11 cellular contexts compared by ENCODE assay signal in the genomic region with DNA sequence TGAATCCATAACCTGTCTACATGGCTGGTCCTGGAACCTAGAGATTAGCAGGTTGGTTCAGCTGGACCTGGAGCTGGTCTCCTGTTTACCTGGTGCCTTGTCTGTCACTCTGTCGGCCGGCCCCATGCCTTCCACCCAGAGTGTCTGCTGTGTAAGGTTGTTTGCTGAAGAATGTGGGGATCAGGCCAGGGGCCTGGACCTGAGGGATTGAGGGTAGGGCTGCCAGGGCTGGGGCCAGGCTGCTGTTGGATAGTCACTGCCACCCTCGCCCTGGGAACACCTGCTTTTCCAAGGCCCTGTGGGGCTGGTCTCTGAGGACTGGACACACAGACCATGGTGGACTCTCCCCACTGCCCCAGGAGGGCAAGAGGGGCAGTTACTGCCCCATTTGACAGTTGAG. TPM values are rescaled to one million over a fixed set of nuclear protein-coding genes. Genes with fewer than 3 reads are reported as not detected.
DNase-seq lines count a peak whose midpoint lies in the region; ATAC-seq and TF ChIP-seq lines count a peak whose summit lies in the region.
"Had no signal": no experiment of that assay in that cellular context is flagged by ENCODE, and none has a peak within 500 bp of the region (broad histone marks: within the 10 kb centered on the region; RNA-seq: fewer than 3 reads in every experiment).

No MANE protein-coding gene starts in this region.

- DNase-seq in left ventricle myocardium inferior: no peak
- no peak for DNase-seq in Right ventricle myocardium inferior (ENCODE audit: missing footprints)
- DNase-seq in dorsolateral prefrontal cortex: no peak
- no peak for DNase-seq in naive B cell
- no peak for DNase-seq in vagina (ENCODE audit: extremely low spot score in 2 of 2)
- DNase-seq in stimulated activated CD4-positive, alpha-beta T cell treated with anti-CD3 and anti-CD28 coated beads, Interleukin-2, amount 100 ng/mL, for 48 hours: no peak
- DNase-seq in stimulated activated naive CD4-positive, alpha-beta T cell (lab: John Stamatoyannopoulos, UW): no peak
- no peak for DNase-seq in OCI-M2 (lab: John Stamatoyannopoulos, UW; ENCODE audit: unreplicated experiment)
- DNase-seq: NCI-H748 treated with DMSO at 0.1 percent for 48 hours, T-helper 9 cell had no signal

- H3K27me3 ChIP-seq in left ventricle myocardium inferior (ENCODE audit: low read depth) (no peaks in the 10 kb centered on the region), dorsolateral prefrontal cortex (no peaks in the 10 kb centered on the region), vagina (no peaks in the 10 kb centered on the region)

- no peak for TF ChIP-seq CTCF in left ventricle myocardium inferior (IDR thresholded peaks at IDR 0.05; ENCODE audit: borderline replicate concordance)
- TF ChIP-seq CTCF in dorsolateral prefrontal cortex (IDR thresholded peaks at IDR 0.05 in 54 of 56, conservative IDR thresholded peaks at IDR 0.05 in 2 of 56; ENCODE audit: low read depth in 1 of 56, partially characterized antibody in 56 of 56): no peak
- TF ChIP-seq CTCF in vagina (IDR thresholded peaks at IDR 0.05): no peak

- H3K9me3 Mint-ChIP-seq in naive B cell: no peaks in the 10 kb centered on the region

- no peaks in the 10 kb centered on the region for H3K36me3 Mint-ChIP-seq in naive B cell

- peaks cover 11 to 21% (median 14%) of the 10 kb centered on the region in 3 donors for H3K4me1 Mint-ChIP-seq in naive B cell

- peaks cover 13 to 59% (median 29%) of the 10 kb centered on the region in 3 donors for H3K27me3 Mint-ChIP-seq in naive B cell

- ATAC-seq in Right ventricle myocardium inferior (no peak), naive B cell (ENCODE audit: low read depth in 2 of 2) (no peak)
- ATAC-seq: sciatic nerve had no signal

- H3K4me1 ChIP-seq in left ventricle myocardium inferior: peaks cover 80% of the 10 kb centered on the region
- peaks cover 84% of the 10 kb centered on the region for H3K4me1 ChIP-seq in vagina

- intact Hi-C loops in left ventricle myocardium inferior (cut with micrococcal nuclease): loop anchor here (10.0 kb wide), 1 partner anchor 117 kb away; a partner anchor contains a TSS
- intact Hi-C loops in Right ventricle myocardium inferior (cut with DNase I): no loop called here
- intact Hi-C loops in dorsolateral prefrontal cortex (cut with DNase I): no loop called here
- intact Hi-C loops in vagina (cut with DNase I): no loop called here

- peak overlapping the region in 7 of 8 donors; percentile 24 to 88 (median 82) for H3K4me3 Mint-ChIP-seq in naive B cell

- TF ChIP-seq POLR2A in vagina (IDR thresholded peaks at IDR 0.05): no peak

- H3K9me3 ChIP-seq in left ventricle myocardium inferior (replicated peaks) (no peaks in the 10 kb centered on the region), vagina (no peaks in the 10 kb centered on the region)

- H3K27ac ChIP-seq in left ventricle myocardium inferior (replicated peaks): peak overlapping the region; percentile 98
- H3K27ac ChIP-seq in dorsolateral prefrontal cortex: peak overlapping the region in 27 of 59 donors; percentile 1 to 74 (median 50)
- H3K27ac ChIP-seq in vagina: peak overlapping the region; percentile 52

- H3K27ac Mint-ChIP-seq in naive B cell: peak overlapping the region in 2 of 6 donors; percentile 24 to 47

- H3K4me3 ChIP-seq in left ventricle myocardium inferior (peak overlapping the region; percentile 91), dorsolateral prefrontal cortex (peak overlapping the region in 50 of 59 donors; percentile 3 to 84 (median 67)), vagina (peak overlapping the region; percentile 67 to 81)

- H3K36me3 ChIP-seq in left ventricle myocardium inferior (peaks cover 12% of the 10 kb centered on the region), vagina (no peaks in the 10 kb centered on the region)

RNA-seq across cellular contexts. Expression of a gene that starts 1.4 kb away (rescaled TPM):
- total RNA-seq in left ventricle myocardium inferior: 221 TPM
- total RNA-seq in Right ventricle myocardium inferior: 292 TPM
- total RNA-seq in dorsolateral prefrontal cortex: 100 to 1,000 TPM in 28 of 120 experiments, 10 to 100 TPM in 92; 46.4 to 200 (median 84.6) TPM
- polyA plus RNA-seq in naive B cell (ENCODE audit: low read depth in 6 of 6): not detected
- total RNA-seq in vagina: 44.7 TPM

RNA-seq across cellular contexts. Expression of a gene that starts 8.6 kb away (rescaled TPM):
- total RNA-seq in left ventricle myocardium inferior: not detected
- not detected for total RNA-seq in Right ventricle myocardium inferior
- total RNA-seq in dorsolateral prefrontal cortex: 1 to 10 TPM in 45 of 120 experiments, under 1 TPM in 23, not detected in 52; 0.43 to 4.3 (median 1.1) TPM
- polyA plus RNA-seq in naive B cell (ENCODE audit: low read depth in 6 of 6): not detected
- total RNA-seq in vagina: not detected

RNA-seq across cellular contexts. Expression of a gene that starts 18.5 kb away (rescaled TPM):
- 14.5 TPM for total RNA-seq in left ventricle myocardium inferior
- total RNA-seq in Right ventricle myocardium inferior: 18.5 TPM
- total RNA-seq in dorsolateral prefrontal cortex: 10 to 100 TPM; 16.4 to 45.4 (median 29.2) TPM
- polyA plus RNA-seq in naive B cell (ENCODE audit: low read depth in 6 of 6): 1 to 10 TPM; 2.7 to 8.4 (median 3.9) TPM
- total RNA-seq in vagina: 51.8 TPM

RNA-seq across cellular contexts. Expression of a gene that starts 19.5 kb away (rescaled TPM):
- total RNA-seq in left ventricle myocardium inferior (21.7 TPM), Right ventricle myocardium inferior (23.3 TPM), dorsolateral prefrontal cortex (10 to 100 TPM; 12.2 to 41.4 (median 26.0) TPM), vagina (28.5 TPM)
- polyA plus RNA-seq in naive B cell (ENCODE audit: low read depth in 6 of 6): 10 to 100 TPM; 21.4 to 38.3 (median 26.0) TPM

RNA-seq across cellular contexts. Expression of a gene that starts 19.6 kb away (rescaled TPM):
- total RNA-seq in left ventricle myocardium inferior: 80.1 TPM
- total RNA-seq in Right ventricle myocardium inferior: 62.8 TPM
- 100 to 1,000 TPM; 129 to 311 (median 193) TPM for total RNA-seq in dorsolateral prefrontal cortex
- polyA plus RNA-seq in naive B cell (ENCODE audit: low read depth in 6 of 6): 10 to 100 TPM; 16.6 to 45.0 (median 24.9) TPM
- 78.6 TPM for total RNA-seq in vagina
